26 cellular contexts compared by ENCODE assay signal in genomic region chrX:67635424-67635823, GRCh38.
"Had no signal": no experiment of that assay in that cellular context is flagged by ENCODE, and none has a peak within 500 bp of the region (broad histone marks: within the 10 kb centered on the region; RNA-seq: fewer than 3 reads in every experiment).

No MANE protein-coding gene starts in this region.

- ATAC-seq: activated CD4-positive, CD25-positive, alpha-beta regulatory T cell treated with anti-CD3 and anti-CD28 coated beads, Interleukin-2, amount 50 U/mL, for 24 hours; activated CD8-positive, alpha-beta T cell treated with anti-CD3 and anti-CD28 coated beads for 36 hours; activated T-cell treated with anti-CD3 and anti-CD28 coated beads, Interleukin-2, amount 50 U/mL, for 4 hours; activated T-helper 17 cell treated with anti-CD3 and anti-CD28 coated beads, Interleukin-2, amount 50 U/mL, for 72 hours; esophagus mucosa; gastrocnemius medialis; heart right ventricle had no signal

- H3K27ac ChIP-seq: brain microvascular endothelial cell, coronary artery, dorsolateral prefrontal cortex, gastrocnemius medialis, heart right ventricle, WERI-Rb-1 had no signal

- H3K9me3 ChIP-seq: gastrocnemius medialis had no signal

- DNase-seq: activated B cell treated with CpG ODN at 0.5 μM for 24 hours; activated CD4-positive, alpha-beta T cell treated with anti-CD3 and anti-CD28 coated beads for 48 hours; activated CD4-positive, alpha-beta T cell treated with anti-CD3 and anti-CD28 coated beads, Interleukin-2, amount 50 U/mL, for 1 hour; activated CD4-positive, alpha-beta T cell treated with anti-CD3 and anti-CD28 coated beads, Interleukin-2, amount 50 U/mL, for 48 hours; activated CD8-positive, alpha-beta memory T cell treated with anti-CD3 and anti-CD28 coated beads for 24 hours; activated CD8-positive, alpha-beta T cell treated with anti-CD3 and anti-CD28 coated beads for 36 hours; activated effector memory CD4-positive, alpha-beta T cell treated with Interleukin-2 at 50 U/mL for 16 hours; activated gamma-delta T cell treated with Interleukin-2 at 50 U/mL for 16 hours; activated naive CD4-positive, alpha-beta T cell treated with anti-CD3 and anti-CD28 coated beads, Interleukin-2, amount 50 U/mL, for 16 hours; activated naive CD4-positive, alpha-beta T cell treated with Interleukin-2 at 50 U/mL for 16 hours; activated T-cell treated with anti-CD3 and anti-CD28 coated beads, Interleukin-2, amount 50 U/mL, for 4 hours; amniotic stem cell; anterior cingulate cortex; brain microvascular endothelial cell; dorsolateral prefrontal cortex; effector memory CD4-positive, alpha-beta T cell; endodermal cell; gastrocnemius medialis; glutamatergic neuron; heart right ventricle; T-helper 2 cell; WERI-Rb-1 had no signal

- H3K27me3 ChIP-seq: brain microvascular endothelial cell, gastrocnemius medialis had no signal

- H3K36me3 ChIP-seq: brain microvascular endothelial cell, gastrocnemius medialis, heart right ventricle, WERI-Rb-1 had no signal

- H3K4me3 ChIP-seq: coronary artery, dorsolateral prefrontal cortex, gastrocnemius medialis, heart right ventricle had no signal

- H3K4me1 ChIP-seq: gastrocnemius medialis, heart right ventricle had no signal
